In the genomic region with DNA sequence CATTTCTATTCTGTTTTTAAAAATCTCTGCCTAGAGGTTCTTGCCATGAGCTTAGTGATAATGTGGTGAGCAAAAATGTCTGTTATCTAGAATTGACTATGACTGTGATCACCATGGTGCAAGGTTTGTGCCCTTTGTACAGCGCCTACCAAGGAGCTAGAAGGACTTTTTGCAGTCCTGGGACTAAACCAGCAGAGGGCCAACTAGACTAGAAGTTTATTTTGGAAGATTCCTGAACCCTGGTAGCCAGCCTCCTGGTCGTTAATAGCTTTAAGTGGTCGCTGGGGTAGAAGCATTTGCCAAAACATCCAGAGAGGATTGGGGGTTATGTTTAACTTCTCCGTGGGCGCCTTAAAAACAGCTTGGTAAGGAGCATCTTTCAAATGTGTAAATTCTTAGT, we compare ENCODE assay signal across 8 cellular contexts. TPM values are rescaled to one million over a fixed set of nuclear protein-coding genes. Genes with fewer than 3 reads are reported as not detected.
DNase-seq lines count a peak whose midpoint lies in the region; ATAC-seq and TF ChIP-seq lines count a peak whose summit lies in the region.

No MANE protein-coding gene starts in this region.

- H3K27me3 ChIP-seq in RWPE2 (ENCODE audit: insufficient read depth, poor library complexity, severe bottlenecking) = no peaks in the 10 kb centered on the region

- 0 out of 2 replicates have a peak, but pooled peaks cover 3% of the 10 kb centered on the region for H3K36me3 ChIP-seq in RWPE2 (ENCODE audit: low read depth)

- DNase-seq in A172 (ENCODE audit: low spot score) (peak; percentile 16), RWPE2 (ENCODE audit: low spot score) (no peak), foreskin fibroblast (peak in 1 of 2 donors; percentile 63), dedifferentiated amniotic fluid mesenchymal stem cell (ENCODE audit: extremely low spot score) (no peak), GF-D8 (lab: John Stamatoyannopoulos, UW) (no peak)

- no peak overlapping the region for H3K27ac ChIP-seq in RWPE2 (ENCODE audit: poor library complexity, severe bottlenecking)

- TF ChIP-seq CTCF in GM12873 (IDR thresholded peaks at IDR 0.05; ENCODE audit: insufficient read depth, low read depth, low read length, missing control alignments) (peak; percentile 38), RWPE2 (IDR thresholded peaks at IDR 0.05; ENCODE audit: poor library complexity, severe bottlenecking) (peak; percentile 59), foreskin fibroblast (IDR thresholded peaks at IDR 0.05; ENCODE audit: low read depth, low read length) (peak; percentile 55)

- peaks cover 20% of the 10 kb centered on the region for H3K4me1 ChIP-seq in RWPE2 (ENCODE audit: insufficient read depth, poor library complexity, severe bottlenecking)

- H3K9me3 ChIP-seq in RWPE2 (ENCODE audit: severe bottlenecking) = no peaks in the 10 kb centered on the region

- ATAC-seq in RWPE2 (ENCODE audit: low read depth) (0 out of 3 replicates have a peak, but pooled peaks have one; percentile 25), HG02938 (IDR thresholded peaks at IDR 0.05; ENCODE audit: unreplicated experiment) (no peak), HG02884 (IDR thresholded peaks at IDR 0.05; ENCODE audit: unreplicated experiment) (no peak)

- H3K4me3 ChIP-seq in RWPE2 (ENCODE audit: severe bottlenecking) (no peak overlapping the region), foreskin fibroblast (ENCODE audit: low read depth in 1 of 2, low read length in 2 of 2) (no peak overlapping the region)

RNA-seq across cellular contexts. Expression of a gene that starts 7.8 kb away (rescaled TPM):
- total RNA-seq in A172 (2014; rRNA removed; shearing (Covaris generic)) = 0.76 and 3.9 TPM in 2 replicates

RNA-seq across cellular contexts. Expression of a gene that starts 34.0 kb away (rescaled TPM):
- 47.3 and 64.5 TPM in 2 replicates for total RNA-seq in A172 (2014; rRNA removed; shearing (Covaris generic))

RNA-seq across cellular contexts. Expression of a gene that starts 56.1 kb away (rescaled TPM):
- 0.50 and 1.0 TPM in 2 replicates for total RNA-seq in A172 (2014; rRNA removed; shearing (Covaris generic))
